In the genomic region with DNA sequence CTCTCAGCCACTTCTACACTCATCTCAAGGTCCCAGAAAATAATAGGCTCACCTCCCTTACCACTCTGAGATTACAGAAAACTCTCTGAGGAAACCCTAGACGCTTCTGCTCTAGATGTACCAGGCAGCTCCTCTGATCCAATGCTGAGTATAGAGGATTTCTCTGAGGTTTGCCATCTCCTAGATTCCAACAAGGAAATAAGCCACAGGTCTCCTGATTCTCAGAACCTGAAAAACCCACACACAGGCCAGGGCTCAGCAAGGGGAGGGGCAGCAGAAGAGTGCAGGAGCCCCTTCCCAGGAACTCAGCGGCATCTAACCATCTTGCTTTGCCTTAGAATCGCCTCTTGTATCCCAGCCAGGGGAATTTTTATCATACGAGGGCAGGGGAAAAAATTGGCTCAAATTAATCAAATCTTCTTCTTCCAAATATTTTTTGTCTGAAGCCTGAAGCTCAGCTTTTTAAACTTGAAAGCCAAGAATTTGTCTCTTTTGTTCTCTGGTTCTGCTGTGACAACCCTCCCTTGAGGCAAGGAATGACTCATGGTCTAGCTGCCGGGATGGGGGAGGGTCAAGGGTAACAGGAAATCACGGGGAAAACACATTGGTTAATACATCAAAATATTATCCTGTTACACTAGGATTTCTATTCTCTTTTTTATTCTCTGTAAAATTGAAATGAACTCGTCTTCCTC, we compare ENCODE assay signal across 8 cellular contexts. TPM values are rescaled to one million over a fixed set of nuclear protein-coding genes. Genes with fewer than 3 reads are reported as not detected.
DNase-seq lines count a peak whose midpoint lies in the region; ATAC-seq, FAIRE-seq and TF ChIP-seq lines count a peak whose summit lies in the region.

No MANE protein-coding gene starts in this region.

- peak; percentile 61 for DNase-seq in DMS53 treated with DMSO at 0.1 percent for 48 hours (lab: John Stamatoyannopoulos, UW; ENCODE audit: unreplicated experiment)
- DNase-seq in H54 (ENCODE audit: insufficient read length, low spot score), result peak; percentile 26
- peak; percentile 24 for DNase-seq in colonic mucosa
- peak; percentile 49 for DNase-seq in lower lobe of right lung
- peak; percentile 57 for DNase-seq in upper lobe of right lung
- no peak for DNase-seq in GM19239 (ENCODE audit: insufficient read length, low spot score)

- H3K36me3 ChIP-seq in OCI-LY3 (replicated peaks; ENCODE audit: low read depth, low read length) (peaks cover 22% of the 10 kb centered on the region), colonic mucosa (no peaks in the 10 kb centered on the region), lower lobe of right lung (no peaks in the 10 kb centered on the region), upper lobe of right lung (no peaks in the 10 kb centered on the region)

- ATAC-seq in lower lobe of right lung (peak; percentile 84), upper lobe of right lung (peak; percentile 87), HG03135 (IDR thresholded peaks at IDR 0.05; ENCODE audit: unreplicated experiment) (no peak)

- no peaks in the 10 kb centered on the region for H3K27me3 ChIP-seq in OCI-LY3 (ENCODE audit: low read depth, low read length)
- H3K27me3 ChIP-seq in colonic mucosa, result no peaks in the 10 kb centered on the region
- H3K27me3 ChIP-seq in lower lobe of right lung (ENCODE audit: low read depth), result no peaks in the 10 kb centered on the region
- H3K27me3 ChIP-seq in upper lobe of right lung, result no peaks in the 10 kb centered on the region

- no peaks in the 10 kb centered on the region for H3K79me2 ChIP-seq in OCI-LY3 (ENCODE audit: low read length)

- TF ChIP-seq CTCF in OCI-LY3 (IDR thresholded peaks at IDR 0.05; ENCODE audit: low read depth, low read length) (no peak), colonic mucosa (IDR thresholded peaks at IDR 0.05) (no peak), lower lobe of right lung (IDR thresholded peaks at IDR 0.05) (no peak), upper lobe of right lung (IDR thresholded peaks at IDR 0.05) (no peak)

- H3K9ac ChIP-seq in OCI-LY3 (ENCODE audit: low read length), result no peak overlapping the region; the same call in 1 of the 2 replicates
- H3K9ac ChIP-seq in colonic mucosa (ENCODE audit: low read depth in 2 of 2, low read length in 2 of 2), result no peak overlapping the region

- FAIRE-seq in H54 (lab: Jason Lieb, UNC) (peak; percentile 6), GM19239 (lab: Jason Lieb, UNC) (no peak)

- H3K4me3 ChIP-seq in OCI-LY3 (ENCODE audit: low read length) (peak overlapping the region; percentile 7; the same call in 1 of the 2 replicates), colonic mucosa (no peak overlapping the region), lower lobe of right lung (no peak overlapping the region), upper lobe of right lung (no peak overlapping the region)

- H3K4me1 ChIP-seq in OCI-LY3 (ENCODE audit: low read length) (peaks cover 20% of the 10 kb centered on the region), colonic mucosa (no peaks in the 10 kb centered on the region), lower lobe of right lung (peaks cover 20% of the 10 kb centered on the region), upper lobe of right lung (peaks cover 21% of the 10 kb centered on the region)

- no peak for TF ChIP-seq POLR2A in H54 (IDR thresholded peaks at IDR 0.05; ENCODE audit: low read depth, low read length)

- H4K20me1 ChIP-seq in OCI-LY3 (ENCODE audit: insufficient read depth, low read length), result no peaks in the 10 kb centered on the region

- H3K9me3 ChIP-seq in OCI-LY3 (ENCODE audit: insufficient read depth, low read length), result no peaks in the 10 kb centered on the region; the same call in 1 of the 2 replicates
- no peaks in the 10 kb centered on the region for H3K9me3 ChIP-seq in colonic mucosa
- no peaks in the 10 kb centered on the region for H3K9me3 ChIP-seq in lower lobe of right lung
- peaks cover 9% of the 10 kb centered on the region for H3K9me3 ChIP-seq in upper lobe of right lung

- H3K27ac ChIP-seq in OCI-LY3 (ENCODE audit: low read length) (peak overlapping the region; percentile 3; the same call in 1 of the 2 replicates), colonic mucosa (no peak overlapping the region), lower lobe of right lung (peak overlapping the region; percentile 65), upper lobe of right lung (peak overlapping the region; percentile 83)

- intact Hi-C loops in colonic mucosa (cut with DNase I) (no loop called here), lower lobe of right lung (cut with DNase I) (no loop called here), upper lobe of right lung (cut with DNase I) (no loop called here)

- H2AFZ ChIP-seq in OCI-LY3 (ENCODE audit: low read depth, low read length), result peak overlapping the region; percentile 31

- H3K4me2 ChIP-seq in OCI-LY3 (ENCODE audit: low read length), result peak overlapping the region; percentile 51

RNA-seq across cellular contexts. Expression of gene GORAB, which starts 30.8 kb away (rescaled TPM):
- total RNA-seq in colonic mucosa (10 to 100 TPM; 14.8 to 21.8 TPM), lower lobe of right lung (12.2 TPM), upper lobe of right lung (13.9 TPM)
